ENCODE assay signal across 13 cellular contexts in genomic region chr11:63445720-63446119, GRCh38. TPM values are rescaled to one million over a fixed set of nuclear protein-coding genes. Genes with fewer than 3 reads are reported as not detected.
DNase-seq lines count a peak whose midpoint lies in the region; ATAC-seq, FAIRE-seq and TF ChIP-seq lines count a peak whose summit lies in the region.
"Had no signal": no experiment of that assay in that cellular context is flagged by ENCODE, and none has a peak within 500 bp of the region (broad histone marks: within the 10 kb centered on the region; RNA-seq: fewer than 3 reads in every experiment).

No MANE protein-coding gene starts in this region.

- no peak overlapping the region for H3K14ac ChIP-seq in neuronal stem cell (ENCODE audit: low read length)

- no peak overlapping the region for H2BK12ac ChIP-seq in neuronal stem cell (ENCODE audit: low read length)

- no peaks in the 10 kb centered on the region for H3K79me2 ChIP-seq in osteoblast (ENCODE audit: insufficient read depth, low read length)

- H3K4me2 ChIP-seq in osteoblast (ENCODE audit: insufficient read depth, low read length) (no peak overlapping the region), neuronal stem cell (ENCODE audit: insufficient read depth, low read length, poor library complexity, severe bottlenecking) (no peak overlapping the region)

- peak; percentile 39 for DNase-seq in activated CD4-positive, alpha-beta T cell treated with anti-CD3 and anti-CD28 coated beads for 48 hours
- no peak for DNase-seq in activated CD4-positive, alpha-beta T cell treated with anti-CD3 and anti-CD28 coated beads, Interleukin-2, amount 50 U/mL, for 1 hour
- DNase-seq in LHCN-M2 (ENCODE audit: low read depth): peak; percentile 55
- DNase-seq in bronchial epithelial cell (ENCODE audit: low read depth): peak; percentile 63
- DNase-seq in osteoblast (ENCODE audit: insufficient read length, low spot score, missing footprints): peak; percentile 45
- no peak for DNase-seq in central memory CD4-positive, alpha-beta T cell
- no peak for DNase-seq in neuronal stem cell (ENCODE audit: low spot score)
- DNase-seq: DMS79, left cardiac atrium, MM.1S, stomach had no signal

- no peak overlapping the region for H2BK120ac ChIP-seq in neuronal stem cell (ENCODE audit: low read depth, low read length)

- H2AK5ac ChIP-seq in neuronal stem cell (ENCODE audit: low read depth, low read length): no peak overlapping the region

- no peaks in the 10 kb centered on the region for H3K27me3 ChIP-seq in bronchial epithelial cell (ENCODE audit: control insufficient read depth, insufficient read depth, low read length)
- no peaks in the 10 kb centered on the region for H3K27me3 ChIP-seq in osteoblast (ENCODE audit: insufficient read depth, low read length)
- H3K27me3 ChIP-seq in neuronal stem cell (ENCODE audit: control insufficient read depth in 3 of 3, insufficient read depth in 3 of 3, low read depth in 1 of 3, low read length in 3 of 3): no peaks in the 10 kb centered on the region
- H3K27me3 ChIP-seq: cardiac muscle cell, stomach had no signal

- H3K23ac ChIP-seq in neuronal stem cell (ENCODE audit: low read depth, low read length, poor library complexity): no peak overlapping the region

- no peak overlapping the region for H4K8ac ChIP-seq in neuronal stem cell (ENCODE audit: low read depth, low read length)

- no peak overlapping the region for H4K91ac ChIP-seq in neuronal stem cell (ENCODE audit: low read depth, low read length, poor library complexity)

- no peak overlapping the region for H3K4ac ChIP-seq in neuronal stem cell (ENCODE audit: low read length)

- H4K20me1 ChIP-seq in osteoblast (ENCODE audit: insufficient read depth, low read length): no peaks in the 10 kb centered on the region

- H3K4me1 ChIP-seq in osteoblast (ENCODE audit: insufficient read depth, low read length): peaks cover 3% of the 10 kb centered on the region
- H3K4me1 ChIP-seq in neuronal stem cell (ENCODE audit: control insufficient read depth in 2 of 2, insufficient read depth in 1 of 2, low read depth in 1 of 2, low read length in 2 of 2): no peaks in the 10 kb centered on the region
- H3K4me1 ChIP-seq: stomach had no signal

- no peak overlapping the region for H3K27ac ChIP-seq in osteoblast (ENCODE audit: low read depth, low read length)
- H3K27ac ChIP-seq in neuronal stem cell (replicated peaks; ENCODE audit: low read length): no peak overlapping the region
- H3K27ac ChIP-seq: cardiac muscle cell, stomach had no signal

- no peak overlapping the region for H2BK5ac ChIP-seq in neuronal stem cell (ENCODE audit: low read length)

- H3K9me3 ChIP-seq in osteoblast (ENCODE audit: low read depth, low read length) (no peaks in the 10 kb centered on the region), neuronal stem cell (replicated peaks in 1 of 2; ENCODE audit: control insufficient read depth in 2 of 2, insufficient read depth in 1 of 2, low read depth in 1 of 2, low read length in 2 of 2) (no peaks in the 10 kb centered on the region)
- H3K9me3 ChIP-seq: stomach had no signal

- peak; percentile 55 for FAIRE-seq in bronchial epithelial cell (lab: Jason Lieb, UNC)

- H2AFZ ChIP-seq in osteoblast (ENCODE audit: low read length) (no peak overlapping the region), neuronal stem cell (ENCODE audit: low read length) (no peak overlapping the region)

- H3K4me3 ChIP-seq in bronchial epithelial cell (ENCODE audit: low read depth, low read length) (no peak overlapping the region), osteoblast (ENCODE audit: insufficient read depth, low read length) (no peak overlapping the region), neuronal stem cell (ENCODE audit: low read length in 2 of 2) (no peak overlapping the region)
- H3K4me3 ChIP-seq: cardiac muscle cell, stomach had no signal

- H2BK15ac ChIP-seq in neuronal stem cell (ENCODE audit: low read length): no peak overlapping the region

- H3K9ac ChIP-seq in neuronal stem cell (ENCODE audit: low read depth, low read length, poor library complexity): no peak overlapping the region

- no peak overlapping the region for H3K18ac ChIP-seq in neuronal stem cell (ENCODE audit: low read length)

- no peaks in the 10 kb centered on the region for H3K79me1 ChIP-seq in neuronal stem cell (ENCODE audit: low read depth, low read length)

- H3K36me3 ChIP-seq in bronchial epithelial cell (ENCODE audit: control insufficient read depth, insufficient read depth, low read length): no peaks in the 10 kb centered on the region
- H3K36me3 ChIP-seq in osteoblast (ENCODE audit: insufficient read depth, low read length): no peaks in the 10 kb centered on the region
- H3K36me3 ChIP-seq in neuronal stem cell (replicated peaks in 1 of 2; ENCODE audit: control insufficient read depth in 2 of 2, insufficient read depth in 2 of 2, low read length in 2 of 2): no peaks in the 10 kb centered on the region
- H3K36me3 ChIP-seq: cardiac muscle cell, stomach had no signal

- no peak for ATAC-seq in HG03439 (IDR thresholded peaks at IDR 0.05; ENCODE audit: unreplicated experiment)
- ATAC-seq: left cardiac atrium had no signal

- TF ChIP-seq CTCF in bronchial epithelial cell (IDR thresholded peaks at IDR 0.05; ENCODE audit: insufficient read depth, low read length, severe bottlenecking) (no peak), osteoblast (IDR thresholded peaks at IDR 0.05; ENCODE audit: extremely low read depth, low read depth, low read length) (no peak)

RNA-seq across cellular contexts. Expression of gene PLAAT5, which starts 45.2 kb away (rescaled TPM):
- total RNA-seq in LHCN-M2 (2014; rRNA removed) (not detected in 2 replicates), bronchial epithelial cell (not detected in 2 replicates), osteoblast (not detected in 2 replicates)
- not detected for polyA plus RNA-seq in LHCN-M2 (2012)
- 0.89 TPM for polyA plus RNA-seq in neuronal stem cell (2013, experiment 1 of 2)
- polyA plus RNA-seq in neuronal stem cell (2013, experiment 2 of 2): 0.72 TPM
- polyA plus RNA-seq: cardiac muscle cell had no signal

Comparison
In these comparisons a context has a peak if more than half of its experiments do, and no peak if none do; other contexts are left out.
1. DNase-seq: peak in activated CD4-positive, alpha-beta T cell treated with anti-CD3 and anti-CD28 coated beads for 48 hours (single experiment), LHCN-M2 (single experiment), bronchial epithelial cell (single experiment) and osteoblast (single experiment); none in activated CD4-positive, alpha-beta T cell treated with anti-CD3 and anti-CD28 coated beads, Interleukin-2, amount 50 U/mL, for 1 hour (single experiment), central memory CD4-positive, alpha-beta T cell (single experiment) and neuronal stem cell (single experiment).